Comparison of ENCODE assay signal across 8 cellular contexts in genomic region chr12:38907171-38907923, GRCh38. TPM values are rescaled to one million over a fixed set of nuclear protein-coding genes. Genes with fewer than 3 reads are reported as not detected.
DNase-seq lines count a peak whose midpoint lies in the region; ATAC-seq, FAIRE-seq and TF ChIP-seq lines count a peak whose summit lies in the region.

No MANE protein-coding gene starts in this region.

- H3K9me3 ChIP-seq in GM12878 (replicated peaks; ENCODE audit: control insufficient read depth, insufficient read depth, low read length) = no peaks in the 10 kb centered on the region
- no peaks in the 10 kb centered on the region for H3K9me3 ChIP-seq in upper lobe of left lung

- ATAC-seq in GM12878 (no peak), memory B cell (ENCODE audit: low read depth) (no peak), upper lobe of left lung (ENCODE audit: low FRiP score in 2 of 2) (no peak)

- H3K4me1 ChIP-seq in GM12878 (ENCODE audit: control insufficient read depth, insufficient read depth, low read length) = no peaks in the 10 kb centered on the region; the same call in 1 of the 2 replicates
- H3K4me1 ChIP-seq in upper lobe of left lung = peaks cover 9 to 20% (median 14%) of the 10 kb centered on the region in 4 donors

- no TSS peak for BruUV-seq in GM12878 (replicated peaks; lab: Mats Ljungman, UMichigan)

- H3K27me3 ChIP-seq in GM12878 (replicated peaks in 1 of 2; ENCODE audit: control insufficient read depth in 2 of 2, insufficient read depth in 2 of 2, low read length in 1 of 2) (no peaks in the 10 kb centered on the region), upper lobe of left lung (no peaks in the 10 kb centered on the region)

- H3K27me3 Mint-ChIP-seq in activated naive CD4-positive, alpha-beta T cell treated with anti-CD3 and anti-CD28 coated beads, Interleukin-2, amount 50 U/mL, for 24 hours = peaks cover 14% of the 10 kb centered on the region
- H3K27me3 Mint-ChIP-seq in memory B cell = peaks cover 16% of the 10 kb centered on the region

- no peak for TF ChIP-seq EP300 in GM12878 (IDR thresholded peaks at IDR 0.05; ENCODE audit: borderline replicate concordance in 1 of 2, control insufficient read depth in 1 of 2, low read depth in 2 of 2, low read length in 2 of 2)
- no peak for TF ChIP-seq EP300 in upper lobe of left lung (IDR thresholded peaks at IDR 0.05)

- POLR2A ChIA-PET in GM12878 (lab: Charles Lee) = interaction anchor here (0.6 to 5.0 kb wide), 6 partner anchors 12 to 557 kb away, joined by 3 to 36 read pairs (median 13); no protein-coding TSS in a partner anchor

- peak overlapping the region; percentile 92 for H3K4me2 ChIP-seq in GM12878 (ENCODE audit: control insufficient read depth, insufficient read depth)

- H3K36me3 Mint-ChIP-seq in activated naive CD4-positive, alpha-beta T cell treated with anti-CD3 and anti-CD28 coated beads, Interleukin-2, amount 50 U/mL, for 24 hours = no peaks in the 10 kb centered on the region
- H3K36me3 Mint-ChIP-seq in memory B cell = peaks cover 4% of the 10 kb centered on the region

- H3K9ac ChIP-seq in GM12878 (ENCODE audit: control insufficient read depth, insufficient read depth, low read length) = peak overlapping the region; percentile 93

- TF ChIP-seq CTCF in GM12878 (IDR thresholded peaks at IDR 0.05 in 2 of 3, conservative IDR thresholded peaks at IDR 0.05 in 1 of 3; ENCODE audit: control insufficient read depth in 2 of 3, extremely low read depth in 1 of 3, insufficient read depth in 1 of 3, low read depth in 3 of 3, low read length in 3 of 3) (no peak), upper lobe of left lung (IDR thresholded peaks at IDR 0.05) (no peak)

- peak overlapping the region; percentile 94 for H2AFZ ChIP-seq in GM12878 (ENCODE audit: control insufficient read depth, low read depth, low read length)

- SMC1A ChIA-PET in GM12878 (lab: Charles Lee; ENCODE audit: uncharacterized antibody, unreplicated experiment) = interaction anchor here (0.7 to 6.7 kb wide), 28 partner anchors 8 to 588 kb away, joined by 3 to 66 read pairs (median 4); no protein-coding TSS in a partner anchor

- RAD21 ChIA-PET in GM12878 (lab: Charles Lee; ENCODE audit: unreplicated experiment) = interaction anchor here (0.7 to 13.3 kb wide), 15 partner anchors 12 to 582 kb away, joined by 3 to 170 read pairs (median 9); no protein-coding TSS in a partner anchor

- no peaks in the 10 kb centered on the region for H3K36me3 ChIP-seq in GM12878 (ENCODE audit: control insufficient read depth in 2 of 2, insufficient read depth in 2 of 2, low read length in 1 of 2)
- no peaks in the 10 kb centered on the region for H3K36me3 ChIP-seq in upper lobe of left lung

- no peaks in the 10 kb centered on the region for H4K20me1 ChIP-seq in GM12878 (ENCODE audit: control insufficient read depth, insufficient read depth)

- H3K4me1 Mint-ChIP-seq in activated naive CD4-positive, alpha-beta T cell treated with anti-CD3 and anti-CD28 coated beads, Interleukin-2, amount 50 U/mL, for 24 hours = peaks cover 29% of the 10 kb centered on the region
- H3K4me1 Mint-ChIP-seq in memory B cell = peaks cover 4% of the 10 kb centered on the region

- in situ Hi-C loops in GM12878 (cut with MboI) = loop anchor here (5.0 to 25.0 kb wide), 3 partner anchors 220 to 773 kb away; no protein-coding TSS in a partner anchor

- H3K4me3 Mint-ChIP-seq in activated naive CD4-positive, alpha-beta T cell treated with anti-CD3 and anti-CD28 coated beads, Interleukin-2, amount 50 U/mL, for 24 hours = peak overlapping the region; percentile 81
- H3K4me3 Mint-ChIP-seq in memory B cell = peak overlapping the region; percentile 67

- H3K79me2 ChIP-seq in GM12878 (ENCODE audit: control insufficient read depth, insufficient read depth, low read length) = peaks cover 31% of the 10 kb centered on the region

- no peak for TF ChIP-seq RAD21 in GM12878 (IDR thresholded peaks at IDR 0.05; ENCODE audit: insufficient read depth, low read depth, low read length)

- intact Hi-C loops in GM12878 (cut with micrococcal nuclease; ENCODE audit: unreplicated experiment) = loop anchor here (5.0 to 10.0 kb wide), 5 partner anchors 75 to 707 kb away; partner anchors contain the start of gene ABCD2
- intact Hi-C loops in posterior vena cava (cut with DNase I) = no loop called here

- H3K27ac Mint-ChIP-seq in activated naive CD4-positive, alpha-beta T cell treated with anti-CD3 and anti-CD28 coated beads, Interleukin-2, amount 50 U/mL, for 24 hours = peak overlapping the region; percentile 88
- H3K27ac Mint-ChIP-seq in memory B cell = no peak overlapping the region

- no peaks in the 10 kb centered on the region for H3K9me3 Mint-ChIP-seq in activated naive CD4-positive, alpha-beta T cell treated with anti-CD3 and anti-CD28 coated beads, Interleukin-2, amount 50 U/mL, for 24 hours
- H3K9me3 Mint-ChIP-seq in memory B cell = peaks cover 2% of the 10 kb centered on the region

- DNase-seq in activated naive CD4-positive, alpha-beta T cell treated with Interleukin-2 at 50 U/mL for 16 hours = no peak
- DNase-seq in GM12878 (ENCODE audit: low read depth, low spot score) (no peak), memory B cell (ENCODE audit: low spot score in 2 of 2) (no peak), upper lobe of left lung (no peak), retina (no peak), OCI-M2 (lab: John Stamatoyannopoulos, UW; ENCODE audit: unreplicated experiment) (no peak), posterior vena cava (ENCODE audit: low spot score) (no peak)

- no peak for FAIRE-seq in GM12878 (lab: Jason Lieb, UNC)

- no peak for TF ChIP-seq POLR2A in GM12878 (IDR thresholded peaks at IDR 0.05; ENCODE audit: low read depth, low read length)
- TF ChIP-seq POLR2A in upper lobe of left lung (IDR thresholded peaks at IDR 0.05) = no peak

- H3K4me3 ChIP-seq in GM12878 = peak overlapping the region; percentile 82
- peak overlapping the region in 3 of 4 donors; percentile 64 to 75 (median 71) for H3K4me3 ChIP-seq in upper lobe of left lung

- H3K27ac ChIP-seq in GM12878 (ENCODE audit: control insufficient read depth, insufficient read depth) (peak overlapping the region; percentile 95), upper lobe of left lung (peak overlapping the region; percentile 91 to 98 (median 94))

- CTCF ChIA-PET in GM12878 (lab: Yijun Ruan, JAX) = interaction anchor here (0.9 to 8.2 kb wide), 22 partner anchors 11 to 770 kb away, joined by 3 to 68 read pairs (median 8); no protein-coding TSS in a partner anchor

- WGBS in GM12878 (ENCODE audit: insufficient coverage, insufficient replicate concordance, low lambda C conversion rate, missing lambda C conversion rate) = 51% methylated on average over 6 of the region's 6 CpGs
- WGBS in upper lobe of left lung, 2 donors = 73 to 76% methylated on average over 6 of the region's 6 CpGs

TF ChIP-seq in GM12878, 131 proteins besides CTCF, POLR2A, EP300 and RAD21:
- 0 out of 2 replicates have a peak, but pooled peaks have one; percentile 1 for TF ChIP-seq SIN3A (IDR thresholded peaks at IDR 0.05; ENCODE audit: low read depth, low read length)
- peak; percentile 70 for TF ChIP-seq CREB1 (IDR thresholded peaks at IDR 0.05; ENCODE audit: low read depth)
- TF ChIP-seq KLF5 (IDR thresholded peaks at IDR 0.05; ENCODE audit: partially characterized antibody) = no peak

RNA-seq across cellular contexts. Expression of gene CPNE8, which starts 2.0 kb away (rescaled TPM):
- 85.5 and 97.5 TPM in 2 replicates for total RNA-seq in GM12878 (2013; cell fraction: nucleolus; rRNA removed)
- total RNA-seq in GM12878 (2014; rRNA removed) (15.5 and 20.2 TPM in 2 replicates), GM12878 (2014; rRNA removed; fragmentation: Illumina TruSeq; extraction: Trizol) (21.5 and 22.1 TPM in 2 replicates), GM12878 (2021) (17.0 and 18.8 TPM in 2 replicates), upper lobe of left lung (10 to 100 TPM; 14.3 to 38.8 (median 20.2) TPM), posterior vena cava (10 to 100 TPM; 18.5 to 22.8 TPM)
- polyA plus RNA-seq in GM12878 (2011; ENCODE audit: low read depth) = 4.8 TPM
- polyA plus RNA-seq in GM12878 (2011; rRNA removed) (38.4 and 54.0 TPM in 2 replicates), GM12878 (2014; fragmentation: Illumina TruSeq; extraction: Trizol) (15.3 and 20.8 TPM in 2 replicates), GM12878 (2014; fragmentation: Nextera tagmentation; extraction: Ambion mirVana) (10 to 100 TPM; 13.0 to 24.2 TPM), GM12878 (2014; rRNA removed) (9.9 and 11.3 TPM in 2 replicates), GM12878 (2016; fragmentation: Nextera tagmentation; extraction: Ambion mirVana) (10 to 100 TPM; 19.1 to 21.1 TPM)
- polyA plus RNA-seq in GM12878 (2011; cell fraction: cytosol; rRNA removed) = 11.8 and 12.8 TPM in 2 replicates
- 46.7 and 48.9 TPM in 2 replicates for polyA plus RNA-seq in GM12878 (2011; cell fraction: nucleus; rRNA removed)
- 8.3 and 9.2 TPM in 2 replicates for polyA plus RNA-seq in GM12878 (2012)
- 29.6 and 35.5 TPM in 2 replicates for polyA minus RNA-seq in GM12878 (2011; rRNA and poly(A)+ RNA removed)
- 10.4 and 13.0 TPM in 2 replicates for polyA minus RNA-seq in GM12878 (2011; cell fraction: cytosol; rRNA and poly(A)+ RNA removed)
- 55.9 and 96.4 TPM in 2 replicates for polyA minus RNA-seq in GM12878 (2011; cell fraction: nucleus; rRNA and poly(A)+ RNA removed)
